ENCODE assay signal across 1 cellular context in genomic region chr10:117311261-117311660, GRCh38.
TF ChIP-seq lines count a peak whose summit lies in the region.

No MANE protein-coding gene starts in this region.

TF ChIP-seq in A549, 52 proteins besides CTCF, POLR2A, EP300 and RAD21 (continued from another document):
- TF ChIP-seq HMGXB4 (CRISPR knock-in tag; IDR thresholded peaks at IDR 0.05; ENCODE audit: borderline replicate concordance) (no peak), RARB (CRISPR knock-in tag; IDR thresholded peaks at IDR 0.05) (no peak), CBX2 (IDR thresholded peaks at IDR 0.05; ENCODE audit: borderline replicate concordance, low read depth) (no peak), USF2 (IDR thresholded peaks at IDR 0.05) (no peak), CEBPB (IDR thresholded peaks at IDR 0.05) (no peak), NPAS2 (CRISPR knock-in tag; IDR thresholded peaks at IDR 0.05; ENCODE audit: borderline replicate concordance) (no peak)
